Comparison of ENCODE assay signal across 36 cellular contexts in genomic region chr17:43707184-43707583, GRCh38. TPM values are rescaled to one million over a fixed set of nuclear protein-coding genes. Genes with fewer than 3 reads are reported as not detected.
"Had no signal": no experiment of that assay in that cellular context is flagged by ENCODE, and none has a peak within 500 bp of the region (broad histone marks: within the 10 kb centered on the region; RNA-seq: fewer than 3 reads in every experiment).

No MANE protein-coding gene starts in this region.

- H3K4me3 ChIP-seq: MG63 had no signal

- H3K27me3 ChIP-seq: MG63 had no signal

- H3K36me3 ChIP-seq: MG63 had no signal

- DNase-seq: Karpas-422, Kasumi-1, MG63, MM.1S, NCI-H1048, NCI-H1092, NCI-H1092 treated with DMSO at 0.1 percent for 48 hours, NCI-H1105, NCI-H1417, NCI-H1417 treated with DMSO at 0.1 percent for 48 hours, NCI-H1436, NCI-H1436 treated with DMSO at 0.1 percent for 48 hours, NCI-H146, NCI-H1694, NCI-H1694 treated with DMSO at 0.1 percent for 48 hours, NCI-H187, NCI-H187 treated with DMSO at 0.1 percent for 48 hours, NCI-H1930, NCI-H2029, NCI-H2029 treated with DMSO at 0.1 percent for 48 hours, NCI-H2081 treated with DMSO at 0.1 percent for 48 hours, NCI-H2107, NCI-H2171, NCI-H2171 treated with DMSO at 0.1 percent for 48 hours, NCI-H2227 treated with DMSO at 0.1 percent for 48 hours, NCI-H226, NCI-H345, NCI-H446, NCI-H446 treated with DMSO at 0.1 percent for 48 hours, NCI-H510A, NCI-H510A treated with DMSO at 0.1 percent for 48 hours, NCI-H524 had no signal

RNA-seq across cellular contexts. Expression of gene MEOX1, which starts 45.5 kb away (rescaled TPM):
- total RNA-seq: LHCN-M2, M059J, MCF 10A, NCI-H460 had no signal

RNA-seq across cellular contexts. Expression of gene SOST, which starts 51.4 kb away (rescaled TPM):
- total RNA-seq: LHCN-M2, M059J, MCF 10A, NCI-H460 had no signal
